ENCODE assay signal across 1 cellular context in genomic region chr12:2825133-2825532, GRCh38.
TF ChIP-seq lines count a peak whose summit lies in the region.

No MANE protein-coding gene starts in this region.

TF ChIP-seq in H1, 55 proteins besides CTCF, POLR2A, EP300 and RAD21:
- TF ChIP-seq CBX8 (IDR thresholded peaks at IDR 0.05; ENCODE audit: borderline replicate concordance, low read depth, low read length) (no peak), ZNF274 (IDR thresholded peaks at IDR 0.05; ENCODE audit: borderline replicate concordance, extremely low read depth, low read length) (no peak), POLR2AphosphoS5 (IDR thresholded peaks at IDR 0.05; ENCODE audit: low read depth, low read length) (no peak), SP1 (IDR thresholded peaks at IDR 0.05; ENCODE audit: low read depth, low read length) (no peak), CEBPB (IDR thresholded peaks at IDR 0.05; ENCODE audit: low read depth, low read length) (no peak), SIN3A (conservative IDR thresholded peaks at IDR 0.05 in 1 of 2, IDR thresholded peaks at IDR 0.05 in 1 of 2; ENCODE audit: low read depth in 1 of 2, low read length in 2 of 2) (no peak), GABPA (IDR thresholded peaks at IDR 0.05; ENCODE audit: borderline replicate concordance, insufficient read depth, low read length) (no peak), SAP30 (IDR thresholded peaks at IDR 0.05; ENCODE audit: insufficient read depth, insufficient replicate concordance, low read length) (no peak), YY1 (IDR thresholded peaks at IDR 0.05; ENCODE audit: low read depth, low read length) (no peak), SP4 (IDR thresholded peaks at IDR 0.05; ENCODE audit: low read length) (no peak), RNF2 (IDR thresholded peaks at IDR 0.05; ENCODE audit: borderline replicate concordance, low read depth, low read length, missing control alignments, poor library complexity, severe bottlenecking) (no peak), KDM4A (IDR thresholded peaks at IDR 0.05; ENCODE audit: low read depth, low read length, severe bottlenecking) (no peak), SUZ12 (IDR thresholded peaks at IDR 0.05; ENCODE audit: low read length) (no peak), ATF3 (IDR thresholded peaks at IDR 0.05; ENCODE audit: insufficient read depth, low read depth, low read length) (no peak), USF2 (IDR thresholded peaks at IDR 0.05; ENCODE audit: low read length) (no peak), HDAC2 (IDR thresholded peaks at IDR 0.05; ENCODE audit: borderline replicate concordance in 1 of 2, low read depth in 2 of 2, low read length in 2 of 2) (no peak), BACH1 (IDR thresholded peaks at IDR 0.05; ENCODE audit: low read length) (no peak), KDM1A (IDR thresholded peaks at IDR 0.05; ENCODE audit: borderline replicate concordance, low read length) (no peak), TAF7 (optimal IDR thresholded peaks at IDR 0.05; ENCODE audit: borderline replicate concordance, low read depth, low read length) (no peak), RXRA (IDR thresholded peaks at IDR 0.05; ENCODE audit: insufficient read depth, low read depth, low read length) (no peak)
TF ChIP-seq in H1: peak in this region for 0.
